ENCODE assay signal across 2 cellular contexts in genomic region chr19:6274756-6275155, GRCh38.
TF ChIP-seq lines count a peak whose summit lies in the region.

No MANE protein-coding gene starts in this region.

TF ChIP-seq in IMR-90, 13 proteins besides CTCF, POLR2A, EP300 and RAD21:
- TF ChIP-seq RCOR1 (IDR thresholded peaks at IDR 0.05; ENCODE audit: insufficient replicate concordance, low read length) (no peak), MAFK (IDR thresholded peaks at IDR 0.05; ENCODE audit: low read depth, low read length) (no peak), ELK1 (IDR thresholded peaks at IDR 0.05; ENCODE audit: borderline replicate concordance, low read depth, low read length) (no peak), RFX5 (IDR thresholded peaks at IDR 0.05; ENCODE audit: low read depth, low read length) (no peak), CEBPB (IDR thresholded peaks at IDR 0.05; ENCODE audit: low read depth, low read length) (no peak)

TF ChIP-seq in liver, 16 proteins besides CTCF, POLR2A, EP300 and RAD21 (continued from another document):
- TF ChIP-seq MAX (IDR thresholded peaks at IDR 0.05) (peak; percentile 78), HNF4A (conservative IDR thresholded peaks at IDR 0.05) (peak; percentile 66 to 73), HNF4G (IDR thresholded peaks at IDR 0.05) (peak; percentile 61), GABPA (IDR thresholded peaks at IDR 0.05 in 1 of 2, conservative IDR thresholded peaks at IDR 0.05 in 1 of 2) (no peak), SP1 (IDR thresholded peaks at IDR 0.05) (peak; percentile 80), NR2F2 (IDR thresholded peaks at IDR 0.05) (no peak), RXRA (IDR thresholded peaks at IDR 0.05) (peak; percentile 92 to 97), FOXA1 (IDR thresholded peaks at IDR 0.05) (no peak), REST (IDR thresholded peaks at IDR 0.05) (no peak), YY1 (IDR thresholded peaks at IDR 0.05) (peak; percentile 7), ZBTB33 (IDR thresholded peaks at IDR 0.05) (no peak), ATF3 (IDR thresholded peaks at IDR 0.05) (no peak), JUND (IDR thresholded peaks at IDR 0.05) (no peak), EGR1 (IDR thresholded peaks at IDR 0.05; ENCODE audit: low read depth in 2 of 2) (peak in 1 of 2 donors; percentile 42)
